In genomic region chr12:121926874-121927706, GRCh38 we compare ENCODE assay signal across 1 cellular context.
TF ChIP-seq lines count a peak whose summit lies in the region.

No MANE protein-coding gene starts in this region.

TF ChIP-seq in endothelial cell of umbilical vein, 7 proteins besides CTCF, POLR2A, EP300 and RAD21 (continued from another document):
- no peak for TF ChIP-seq GATA2 (IDR thresholded peaks at IDR 0.05; ENCODE audit: insufficient read depth, insufficient read length, low read depth, low read length)
- TF ChIP-seq EZH2 (IDR thresholded peaks at IDR 0.05; ENCODE audit: borderline replicate concordance, low read depth, low read length, severe bottlenecking): no peak
- TF ChIP-seq MAX (IDR thresholded peaks at IDR 0.05; ENCODE audit: insufficient read depth, insufficient read length): no peak
- no peak for TF ChIP-seq FOS (IDR thresholded peaks at IDR 0.05; ENCODE audit: borderline replicate concordance, insufficient read depth, low read length)
